17 cellular contexts compared by ENCODE assay signal in genomic region chr2:14909795-14910194, GRCh38.
"Had no signal": no experiment of that assay in that cellular context is flagged by ENCODE, and none has a peak within 500 bp of the region (broad histone marks: within the 10 kb centered on the region; RNA-seq: fewer than 3 reads in every experiment).

No MANE protein-coding gene starts in this region.

- H3K9me3 ChIP-seq: colonic mucosa, esophagus muscularis mucosa, left lung, transverse colon had no signal

- H3K36me3 Mint-ChIP-seq: activated naive CD8-positive, alpha-beta T cell; naive thymus-derived CD8-positive, alpha-beta T cell had no signal

- H3K36me3 ChIP-seq: colonic mucosa, esophagus muscularis mucosa, left lung, transverse colon had no signal

- H3K4me3 Mint-ChIP-seq: activated CD4-positive, alpha-beta T cell treated with anti-CD3 and anti-CD28 coated beads, Interleukin-2, amount 10 ng/mL, durations not matched to agents 7 days and 5 days; activated naive CD8-positive, alpha-beta T cell; activated T-cell treated with anti-CD3 and anti-CD28 coated beads, Interleukin-2, amount 50 U/mL, for 72 hours; naive thymus-derived CD8-positive, alpha-beta T cell had no signal

- H3K4me1 ChIP-seq: colonic mucosa, esophagus muscularis mucosa, left lung, transverse colon had no signal

- H3K4me1 Mint-ChIP-seq: activated CD4-positive, alpha-beta T cell treated with anti-CD3 and anti-CD28 coated beads, Interleukin-2, amount 10 ng/mL, durations not matched to agents 7 days and 5 days had no signal

- H3K4me3 ChIP-seq: colonic mucosa, esophagus muscularis mucosa, left lung, transverse colon had no signal

- H3K27ac ChIP-seq: colonic mucosa, esophagus muscularis mucosa, left lung, transverse colon had no signal

- H3K9me3 Mint-ChIP-seq: activated CD4-positive, alpha-beta T cell treated with anti-CD3 and anti-CD28 coated beads, Interleukin-2, amount 10 ng/mL, durations not matched to agents 7 days and 5 days; naive thymus-derived CD8-positive, alpha-beta T cell had no signal

- H3K27me3 Mint-ChIP-seq: activated CD4-positive, alpha-beta T cell treated with anti-CD3 and anti-CD28 coated beads, Interleukin-2, amount 10 ng/mL, durations not matched to agents 7 days and 5 days had no signal

- H3K27me3 ChIP-seq: colonic mucosa, esophagus muscularis mucosa, left lung, transverse colon had no signal

- DNase-seq: activated CD4-positive, alpha-beta T cell treated with anti-CD3 and anti-CD28 coated beads, Interleukin-2, amount 10 ng/mL, durations not matched to agents 7 days and 5 days; activated CD8-positive, alpha-beta memory T cell treated with anti-CD3 and anti-CD28 coated beads, Interleukin-2, amount 50 U/mL, for 48 hours; activated gamma-delta T cell; activated T-cell treated with anti-CD3 and anti-CD28 coated beads, Interleukin-2, amount 50 U/mL, for 72 hours; amniotic stem cell; colonic mucosa; hippocampal formation; left lung; mammary epithelial cell; naive thymus-derived CD8-positive, alpha-beta T cell; small intestine; stimulated activated CD4-positive, alpha-beta T cell treated with anti-CD3 and anti-CD28 coated beads, Interleukin-4, amount 100 ng/mL, for 24 hours; stimulated activated naive CD4-positive, alpha-beta T cell treated with Interleukin-2 at 50 U/mL for 16 hours; substantia nigra; transverse colon had no signal

- H3K27ac Mint-ChIP-seq: activated CD4-positive, alpha-beta T cell treated with anti-CD3 and anti-CD28 coated beads, Interleukin-2, amount 10 ng/mL, durations not matched to agents 7 days and 5 days; activated naive CD8-positive, alpha-beta T cell; activated T-cell treated with anti-CD3 and anti-CD28 coated beads, Interleukin-2, amount 50 U/mL, for 72 hours; naive thymus-derived CD8-positive, alpha-beta T cell had no signal
